ENCODE assay signal across 22 cellular contexts in genomic region chr4:26361287-26361686, GRCh38. TPM values are rescaled to one million over a fixed set of nuclear protein-coding genes. Genes with fewer than 3 reads are reported as not detected.
A peak's percentile ranks its signal among the peaks of the same experiment; 100 is the strongest.
DNase-seq lines count a peak whose midpoint lies in the region; ATAC-seq, FAIRE-seq and TF ChIP-seq lines count a peak whose summit lies in the region.
"Had no signal": no experiment of that assay in that cellular context is flagged by ENCODE, and none has a peak within 500 bp of the region (broad histone marks: within the 10 kb centered on the region; RNA-seq: fewer than 3 reads in every experiment).

No MANE protein-coding gene starts in this region.

- H4K12ac ChIP-seq in trophoblast cell (ENCODE audit: low read depth, low read length) = no peak overlapping the region

- TF ChIP-seq CTCF in OCI-LY3 (IDR thresholded peaks at IDR 0.05; ENCODE audit: low read depth, low read length) = no peak
- no peak for TF ChIP-seq CTCF in osteoblast (IDR thresholded peaks at IDR 0.05; ENCODE audit: extremely low read depth, low read depth, low read length)

- H3K4me3 Mint-ChIP-seq in effector memory CD8-positive, alpha-beta T cell = peak overlapping the region; percentile 27 to 33
- H3K4me3 Mint-ChIP-seq: central memory CD8-positive, alpha-beta T cell; naive B cell had no signal

- H2AK5ac ChIP-seq in trophoblast cell (ENCODE audit: low read length) = no peak overlapping the region

- H2BK120ac ChIP-seq in trophoblast cell (ENCODE audit: insufficient read depth, low read length, poor library complexity) = no peak overlapping the region

- peak; percentile 72 for FAIRE-seq in G401.6 (lab: Jason Lieb, UNC)

- H2AFZ ChIP-seq in OCI-LY3 (ENCODE audit: low read depth, low read length) (no peak overlapping the region), osteoblast (ENCODE audit: low read length) (no peak overlapping the region), trophoblast cell (ENCODE audit: insufficient read depth, low read length, poor library complexity) (no peak overlapping the region)

- H4K20me1 ChIP-seq in OCI-LY3 (ENCODE audit: insufficient read depth, low read length) = peaks cover 97% of the 10 kb centered on the region
- H4K20me1 ChIP-seq in osteoblast (ENCODE audit: insufficient read depth, low read length) = peaks cover 38% of the 10 kb centered on the region

- H3K9me3 ChIP-seq in OCI-LY3 (ENCODE audit: insufficient read depth, low read length) (no peaks in the 10 kb centered on the region), osteoblast (ENCODE audit: low read depth, low read length) (no peaks in the 10 kb centered on the region), trophoblast cell (ENCODE audit: insufficient read depth, low read depth, low read length) (no peaks in the 10 kb centered on the region)
- H3K9me3 ChIP-seq: esophagus squamous epithelium had no signal

- H3K36me3 ChIP-seq in OCI-LY3 (replicated peaks; ENCODE audit: low read depth, low read length) (peaks cover 6% of the 10 kb centered on the region), osteoblast (ENCODE audit: insufficient read depth, low read length) (no peaks in the 10 kb centered on the region), trophoblast cell (ENCODE audit: control insufficient read depth in 1 of 2, insufficient read depth in 2 of 2, low read length in 2 of 2) (no peaks in the 10 kb centered on the region)

- no peak overlapping the region for H3K14ac ChIP-seq in trophoblast cell (ENCODE audit: low read length)

- H3K4me1 Mint-ChIP-seq in effector memory CD8-positive, alpha-beta T cell (ENCODE audit: low read depth in 2 of 2) = peaks cover 10 to 26% of the 10 kb centered on the region in 2 donors

- H3K36me3 Mint-ChIP-seq in effector memory CD8-positive, alpha-beta T cell (ENCODE audit: insufficient read depth) = peaks cover 14% of the 10 kb centered on the region
- H3K36me3 Mint-ChIP-seq: naive B cell had no signal

- H3K27ac ChIP-seq in OCI-LY3 (ENCODE audit: low read length) (0 out of 2 replicates have a peak overlapping the region, but pooled peaks have one; percentile 3), osteoblast (ENCODE audit: low read depth, low read length) (peak overlapping the region; percentile 3), trophoblast cell (ENCODE audit: low read depth, low read length) (no peak overlapping the region)
- H3K27ac ChIP-seq: esophagus squamous epithelium, KMS-11 had no signal

- no peak overlapping the region for H2BK5ac ChIP-seq in trophoblast cell (ENCODE audit: low read depth, low read length, poor library complexity)

- H3K4me3 ChIP-seq in OCI-LY3 (ENCODE audit: low read length) (peak overlapping the region; percentile 50), osteoblast (ENCODE audit: insufficient read depth, low read length) (no peak overlapping the region), trophoblast cell (ENCODE audit: low read depth, low read length) (no peak overlapping the region)
- H3K4me3 ChIP-seq: esophagus squamous epithelium, lung had no signal

- H3K27ac Mint-ChIP-seq in effector memory CD8-positive, alpha-beta T cell = peak overlapping the region in 1 of 2 donors; percentile 8
- H3K27ac Mint-ChIP-seq: stimulated activated naive CD8-positive, alpha-beta T cell treated with anti-CD3 and anti-CD28 coated beads, Interleukin-15, amount 100 ng/mL, for 72 hours had no signal

- H3K79me2 ChIP-seq in OCI-LY3 (ENCODE audit: low read length) (peaks cover 95% of the 10 kb centered on the region), osteoblast (ENCODE audit: insufficient read depth, low read length) (peaks cover 93% of the 10 kb centered on the region), trophoblast cell (ENCODE audit: control insufficient read depth, insufficient read depth, low read length, poor library complexity) (peaks cover 4% of the 10 kb centered on the region)

- no peak overlapping the region for H3K18ac ChIP-seq in trophoblast cell (ENCODE audit: low read length)

- H3K4me2 ChIP-seq in OCI-LY3 (ENCODE audit: low read length) (peak overlapping the region; percentile 67), osteoblast (ENCODE audit: insufficient read depth, low read length) (peak overlapping the region; percentile 63), trophoblast cell (ENCODE audit: low read length) (no peak overlapping the region)
- H3K4me2 ChIP-seq: KMS-11 had no signal

- no peaks in the 10 kb centered on the region for H3K79me1 ChIP-seq in trophoblast cell (ENCODE audit: low read length)

- peak; percentile 17 for ATAC-seq in effector memory CD8-positive, alpha-beta T cell (replicated peaks)
- no peak for ATAC-seq in GM21786 (IDR thresholded peaks at IDR 0.05; ENCODE audit: unreplicated experiment)
- ATAC-seq: stimulated activated naive CD8-positive, alpha-beta T cell treated with anti-CD3 and anti-CD28 coated beads, Interleukin-15, amount 100 ng/mL, for 72 hours had no signal

- peaks cover 22% of the 10 kb centered on the region for H3K4me1 ChIP-seq in OCI-LY3 (ENCODE audit: low read length)
- peaks cover 21% of the 10 kb centered on the region for H3K4me1 ChIP-seq in osteoblast (ENCODE audit: insufficient read depth, low read length)
- no peaks in the 10 kb centered on the region for H3K4me1 ChIP-seq in trophoblast cell (ENCODE audit: control insufficient read depth in 1 of 2, insufficient read depth in 2 of 2, low read length in 2 of 2)

- no peak for DNase-seq in effector memory CD8-positive, alpha-beta T cell
- DNase-seq in osteoblast (ENCODE audit: insufficient read length, low spot score, missing footprints) (no peak), trophoblast cell (no peak), activated T-cell treated with anti-CD3 and anti-CD28 coated beads for 4 hours (no peak), NK-92 (lab: John Stamatoyannopoulos, UW; ENCODE audit: unreplicated experiment) (no peak)
- DNase-seq: activated gamma-delta T cell; AML-193; amygdala; COR-L47; effector CD8-positive, alpha-beta T cell; esophagus squamous epithelium; naive B cell; NCI-H2107; NCI-H524; posterior cingulate gyrus; stimulated activated naive CD8-positive, alpha-beta T cell treated with anti-CD3 and anti-CD28 coated beads, Interleukin-15, amount 100 ng/mL, for 72 hours had no signal

- no peak overlapping the region for H4K91ac ChIP-seq in trophoblast cell (ENCODE audit: low read depth, low read length)

- H3K27me3 Mint-ChIP-seq in effector memory CD8-positive, alpha-beta T cell = no peaks in the 10 kb centered on the region
- H3K27me3 Mint-ChIP-seq: central memory CD8-positive, alpha-beta T cell; naive B cell; stimulated activated naive CD8-positive, alpha-beta T cell treated with anti-CD3 and anti-CD28 coated beads, Interleukin-15, amount 100 ng/mL, for 72 hours had no signal

- no peak overlapping the region for H3K4ac ChIP-seq in trophoblast cell (ENCODE audit: low read depth, low read length)

- no peak overlapping the region for H3K9ac ChIP-seq in OCI-LY3 (ENCODE audit: low read length)
- no peak overlapping the region for H3K9ac ChIP-seq in trophoblast cell (ENCODE audit: low read length)
- H3K9ac ChIP-seq: KMS-11 had no signal

- H2BK12ac ChIP-seq in trophoblast cell (ENCODE audit: low read length) = no peak overlapping the region

- H4K8ac ChIP-seq in trophoblast cell (ENCODE audit: low read depth, low read length) = no peak overlapping the region

- H3K27me3 ChIP-seq in OCI-LY3 (ENCODE audit: low read depth, low read length) (no peaks in the 10 kb centered on the region), osteoblast (ENCODE audit: insufficient read depth, low read length) (no peaks in the 10 kb centered on the region), trophoblast cell (ENCODE audit: insufficient read depth, low read length) (no peaks in the 10 kb centered on the region)
- H3K27me3 ChIP-seq: esophagus squamous epithelium had no signal

- no CpG with 5 or more reads among the region's 2 CpGs for WGBS in trophoblast cell (ENCODE audit: extremely low coverage, insufficient coverage, insufficient read length)

- no peak overlapping the region for H3K23ac ChIP-seq in trophoblast cell (ENCODE audit: low read length)

- H3K9me3 Mint-ChIP-seq in effector memory CD8-positive, alpha-beta T cell = no peaks in the 10 kb centered on the region
- H3K9me3 Mint-ChIP-seq: central memory CD8-positive, alpha-beta T cell; naive B cell; stimulated activated naive CD8-positive, alpha-beta T cell treated with anti-CD3 and anti-CD28 coated beads, Interleukin-15, amount 100 ng/mL, for 72 hours had no signal

RNA-seq across cellular contexts. Expression of gene RBPJ, which starts 40.5 kb away (rescaled TPM):
- total RNA-seq in osteoblast = 106 and 109 TPM in 2 replicates
- polyA plus RNA-seq in trophoblast cell (2013) = 45.4 and 47.2 TPM in 2 replicates
